In the genomic region with DNA sequence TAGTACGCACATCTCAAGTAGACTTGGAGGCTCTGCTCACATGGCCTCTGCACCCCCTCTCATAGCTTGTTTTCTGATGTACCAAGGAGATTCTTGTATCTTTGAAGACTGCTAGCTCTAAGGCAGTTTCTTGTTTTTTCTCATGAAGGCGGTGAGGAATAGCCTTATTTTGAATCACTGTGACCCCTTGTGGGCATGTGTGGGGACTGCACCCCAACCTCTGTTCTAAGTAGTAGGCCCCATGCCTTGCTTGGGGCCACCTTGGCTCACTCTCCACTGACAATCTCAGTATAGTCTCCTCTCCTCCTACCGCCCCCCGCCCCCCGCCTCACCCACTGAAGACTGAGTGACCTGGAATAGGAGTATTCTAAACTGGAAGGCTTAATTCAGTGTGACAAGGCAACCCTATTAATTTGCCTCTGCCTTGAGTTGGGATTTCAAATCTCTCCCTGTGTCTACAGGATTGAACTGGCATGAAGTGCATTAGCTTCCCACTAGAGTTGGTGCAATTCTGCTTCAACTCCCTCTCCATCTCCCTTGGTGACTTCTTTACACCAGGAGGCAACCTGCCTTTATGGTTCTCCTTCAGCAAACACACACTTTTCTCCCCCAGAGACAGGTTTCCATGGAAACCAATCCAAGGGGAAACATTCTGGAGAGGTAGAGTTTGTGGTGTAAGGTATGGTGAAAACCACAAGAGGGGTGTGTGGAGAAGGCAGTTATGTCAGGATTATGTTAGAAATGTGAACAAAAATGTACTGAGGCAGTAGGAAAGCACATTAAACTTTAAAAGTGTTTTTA, we compare ENCODE assay signal across 8 cellular contexts.
DNase-seq lines count a peak whose midpoint lies in the region; ATAC-seq and TF ChIP-seq lines count a peak whose summit lies in the region.

No MANE protein-coding gene starts in this region.

- DNase-seq in RPMI8226: peak; percentile 68
- DNase-seq in activated effector memory CD4-positive, alpha-beta T cell treated with Interleukin-2 at 50 U/mL for 16 hours: peak; percentile 18
- peak; percentile 47 for DNase-seq in glomerular endothelial cell (ENCODE audit: extremely low read depth, low read depth, low spot score)
- peak in 7 of 10 donors; percentile 15 to 89 (median 54) for DNase-seq in posterior cingulate gyrus
- peak; percentile 30 to 44 for DNase-seq in uterus
- DNase-seq in NCI-H2029 (lab: John Stamatoyannopoulos, UW): no peak

- no peak overlapping the region for H3K4me3 ChIP-seq in uterus

- no peaks in the 10 kb centered on the region for H3K9me3 ChIP-seq in uterus

- ATAC-seq in HG03354 (IDR thresholded peaks at IDR 0.05; ENCODE audit: poor library complexity, severe bottlenecking, unreplicated experiment): peak; percentile 83

- no peak overlapping the region for H3K27ac ChIP-seq in uterus

- H3K27me3 ChIP-seq in uterus: no peaks in the 10 kb centered on the region

- no peaks in the 10 kb centered on the region for H3K36me3 ChIP-seq in uterus

- TF ChIP-seq CTCF in GM12873 (IDR thresholded peaks at IDR 0.05; ENCODE audit: insufficient read depth, low read depth, low read length, missing control alignments) (peak; percentile 82), uterus (IDR thresholded peaks at IDR 0.05) (peak; percentile 33 to 53 (median 44))

- no peaks in the 10 kb centered on the region for H3K4me1 ChIP-seq in uterus

- intact Hi-C loops in posterior cingulate gyrus (cut with DNase I) (no loop called here), uterus (cut with DNase I; ENCODE audit: low total_unique reads) (no loop called here)

- TF ChIP-seq POLR2A in uterus (IDR thresholded peaks at IDR 0.05): no peak
